ENCODE assay signal across 18 cellular contexts in the genomic region with DNA sequence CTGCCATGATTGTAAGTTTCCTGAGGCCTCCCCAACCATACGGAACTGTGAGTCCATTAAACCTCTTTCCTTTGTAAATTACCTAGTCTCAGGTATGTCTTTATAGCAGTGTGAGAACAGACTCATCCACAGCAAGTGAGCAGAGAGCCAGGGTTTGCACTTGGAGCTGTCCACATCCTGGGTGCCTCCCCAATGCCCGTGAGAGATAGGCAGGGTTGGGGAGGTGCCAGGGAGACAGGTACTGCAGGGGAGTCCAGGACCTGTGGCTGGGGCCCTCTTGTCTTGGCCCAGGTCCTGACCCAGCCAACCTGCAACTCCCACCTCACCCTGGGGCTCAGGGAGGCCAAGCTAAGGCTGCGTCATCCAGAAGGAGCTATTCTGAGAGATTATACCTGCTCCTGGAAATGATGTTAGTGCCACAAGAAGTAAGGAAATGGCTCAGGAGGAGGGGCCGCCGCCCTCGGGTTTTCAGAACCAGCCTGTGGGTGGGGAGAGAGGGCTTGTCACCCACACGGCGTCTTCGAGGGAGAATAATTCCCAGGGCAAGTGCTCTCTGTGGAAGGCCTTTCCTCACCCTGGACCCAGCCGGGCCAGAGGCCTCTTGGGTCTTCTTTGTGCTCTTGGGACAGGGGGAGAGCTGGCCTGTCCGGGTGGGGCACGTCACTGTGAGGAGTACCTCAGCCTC.
DNase-seq lines count a peak whose midpoint lies in the region; ATAC-seq, FAIRE-seq and TF ChIP-seq lines count a peak whose summit lies in the region.
"Had no signal": no experiment of that assay in that cellular context is flagged by ENCODE, and none has a peak within 500 bp of the region (broad histone marks: within the 10 kb centered on the region; RNA-seq: fewer than 3 reads in every experiment).

No MANE protein-coding gene starts in this region.

- no peak overlapping the region for H3K23ac ChIP-seq in H1 (ENCODE audit: insufficient read length)

- H3K4me2 ChIP-seq in H1 (ENCODE audit: insufficient read depth in 1 of 2, low read depth in 2 of 2, low read length in 2 of 2): no peak overlapping the region
- no peak overlapping the region for H3K4me2 ChIP-seq in osteoblast (ENCODE audit: insufficient read depth, low read length)

- CTCF ChIA-PET in H1 (lab: Charles Lee; ENCODE audit: partially characterized antibody): interaction anchor here (0.7 to 9.1 kb wide), 8 partner anchors 9 to 104 kb away, joined by 3 to 37 read pairs (median 3); no protein-coding TSS in a partner anchor
- CTCF ChIA-PET in activated CD4-positive, alpha-beta T cell treated with anti-CD3 and anti-CD28 coated beads, Interleukin-2, amount 10 ng/mL, durations not matched to agents 7 days and 5 days (lab: Charles Lee): no interaction called here

- H3K79me2 ChIP-seq in H1 (ENCODE audit: control insufficient read depth in 1 of 2, insufficient read depth in 2 of 2, low read length in 2 of 2) (no peaks in the 10 kb centered on the region), osteoblast (ENCODE audit: insufficient read depth, low read length) (no peaks in the 10 kb centered on the region)

- H2BK5ac ChIP-seq in H1 (ENCODE audit: low read depth, low read length): no peak overlapping the region

- H4K8ac ChIP-seq in H1 (ENCODE audit: extremely low read depth, insufficient read depth, low read length): no peak overlapping the region; the same call in 1 of the 2 replicates

- H2BK15ac ChIP-seq in H1 (ENCODE audit: low read length): peak overlapping the region; percentile 46; the same call in 1 of the 2 replicates

- no peaks in the 10 kb centered on the region for H3K23me2 ChIP-seq in H1 (ENCODE audit: low read depth, low read length)

- TF ChIP-seq POLR2A in H1 (IDR thresholded peaks at IDR 0.05; ENCODE audit: control extremely low read depth in 1 of 2, low read depth in 2 of 2, low read length in 2 of 2): no peak

- H3K9me3 ChIP-seq in right atrium auricular region: no peaks in the 10 kb centered on the region
- no peaks in the 10 kb centered on the region for H3K9me3 ChIP-seq in H1 (ENCODE audit: insufficient read depth in 2 of 2, low read depth in 1 of 2, low read length in 1 of 2)
- H3K9me3 ChIP-seq in kidney (ENCODE audit: control insufficient read depth in 1 of 2, low read length in 2 of 2): no peaks in the 10 kb centered on the region
- H3K9me3 ChIP-seq in osteoblast (ENCODE audit: low read depth, low read length): no peaks in the 10 kb centered on the region

- DNase-seq in Right ventricle myocardium superior (peak; percentile 35), right atrium auricular region (ENCODE audit: low spot score) (no peak), H1 (ENCODE audit: low read depth in 1 of 2, low spot score in 2 of 2) (no peak), kidney (peak; percentile 35), osteoblast (ENCODE audit: insufficient read length, low spot score, missing footprints) (peak; percentile 55), Ammon's horn (ENCODE audit: low spot score) (no peak)
- no peak for DNase-seq in activated CD4-positive, alpha-beta T cell treated with anti-CD3 and anti-CD28 coated beads, Interleukin-2, amount 10 ng/mL, durations not matched to agents 7 days and 5 days
- DNase-seq: 8988T; AML-193; CD4-positive, CD25-positive, alpha-beta regulatory T cell; DMS53; GF-D8; GM23248; H7; IMR-90 had no signal

- H3K4ac ChIP-seq in H1 (replicated peaks; ENCODE audit: insufficient read length, low read depth, low read length): no peak overlapping the region

- H3K9ac ChIP-seq in H1 (replicated peaks in 1 of 4; ENCODE audit: extremely low read depth in 1 of 4, low read depth in 3 of 4, low read length in 3 of 4): no peak overlapping the region
- no peak overlapping the region for H3K9ac ChIP-seq in kidney (ENCODE audit: low read length in 2 of 2)
- H3K9ac ChIP-seq: BLaER1 treated with 17β-estradiol and CSF1 and Interleukin-3, amounts not matched to agents 10 nM and 100 nM; GM23248 had no signal

- TF ChIP-seq EP300 in H1 (IDR thresholded peaks at IDR 0.05; ENCODE audit: borderline replicate concordance in 1 of 2, low read depth in 2 of 2, low read length in 2 of 2): no peak

- intact Hi-C loops in Right ventricle myocardium superior (cut with DNase I) (no loop called here), kidney (cut with DNase I) (no loop called here)

- H3K4me3 ChIP-seq in right atrium auricular region (no peak overlapping the region), H1 (ENCODE audit: extremely low read depth in 1 of 4, insufficient read depth in 2 of 4, low read depth in 3 of 4, low read length in 4 of 4) (no peak overlapping the region), kidney (ENCODE audit: low read length in 2 of 2) (no peak overlapping the region), osteoblast (ENCODE audit: insufficient read depth, low read length) (no peak overlapping the region)
- H3K4me3 ChIP-seq: BLaER1 treated with 17β-estradiol and CSF1 and Interleukin-3, amounts not matched to agents 10 nM and 100 nM; GM23248 had no signal

- H3K27ac ChIP-seq in right atrium auricular region (no peak overlapping the region), H1 (ENCODE audit: low read depth, low read length) (no peak overlapping the region), kidney (ENCODE audit: low read depth in 2 of 2, low read length in 2 of 2) (no peak overlapping the region), osteoblast (ENCODE audit: low read depth, low read length) (no peak overlapping the region)
- H3K27ac ChIP-seq: BLaER1 treated with 17β-estradiol and CSF1 and Interleukin-3, amounts not matched to agents 10 nM and 100 nM; GM23248; HL-60 had no signal

- H4K20me1 ChIP-seq in H1 (replicated peaks in 1 of 2; ENCODE audit: control insufficient read depth in 1 of 2, insufficient read depth in 2 of 2, low read length in 2 of 2) (no peaks in the 10 kb centered on the region), osteoblast (ENCODE audit: insufficient read depth, low read length) (no peaks in the 10 kb centered on the region)

- POLR2A ChIA-PET in H1 (lab: Charles Lee; ENCODE audit: partially characterized antibody): no interaction called here
- POLR2A ChIA-PET in activated CD4-positive, alpha-beta T cell treated with anti-CD3 and anti-CD28 coated beads, Interleukin-2, amount 10 ng/mL, durations not matched to agents 7 days and 5 days (lab: Charles Lee): no interaction called here

- no peak for TF ChIP-seq RAD21 in H1 (IDR thresholded peaks at IDR 0.05 in 1 of 2, conservative IDR thresholded peaks at IDR 0.05 in 1 of 2; ENCODE audit: low read depth in 2 of 2, low read length in 2 of 2)

- WGBS in H1 (ENCODE audit: extremely low coverage in 1 of 2, insufficient coverage in 1 of 2, insufficient read length in 1 of 2, insufficient replicate concordance in 2 of 2, low coverage in 1 of 2, low lambda C conversion rate in 2 of 2, missing lambda C conversion rate in 1 of 2), 2 experiments: 85% methylated on average over 12 of the region's 12 CpGs; no CpG with 5 or more reads in 1 of the 2 experiments

- H3K18ac ChIP-seq in H1 (ENCODE audit: extremely low read depth, low read length): no peak overlapping the region

- no peaks in the 10 kb centered on the region for H3K4me1 Mint-ChIP-seq in activated CD4-positive, alpha-beta T cell treated with anti-CD3 and anti-CD28 coated beads, Interleukin-2, amount 10 ng/mL, durations not matched to agents 7 days and 5 days

- H3K27me3 ChIP-seq in right atrium auricular region (no peaks in the 10 kb centered on the region), H1 (replicated peaks in 1 of 4; ENCODE audit: control insufficient read depth in 3 of 4, extremely low read depth in 1 of 4, insufficient read depth in 3 of 4, low read length in 3 of 4) (no peaks in the 10 kb centered on the region; a peak in 2 of 7 replicates), osteoblast (ENCODE audit: insufficient read depth, low read length) (peaks cover 15% of the 10 kb centered on the region)

- no peak overlapping the region; the same call in 1 of the 2 replicates for H2AK5ac ChIP-seq in H1 (ENCODE audit: low read depth, low read length)

- H3K4me3 Mint-ChIP-seq in activated CD4-positive, alpha-beta T cell treated with anti-CD3 and anti-CD28 coated beads, Interleukin-2, amount 10 ng/mL, durations not matched to agents 7 days and 5 days: no peak overlapping the region
- H3K4me3 Mint-ChIP-seq: CD4-positive, CD25-positive, alpha-beta regulatory T cell had no signal

- peaks cover 0 to 4% of the 10 kb centered on the region in 2 donors for H3K4me1 ChIP-seq in right atrium auricular region
- peaks cover 0 to 48% (median 38%) of the 10 kb centered on the region in 4 experiments; a peak in 6 of 7 replicates for H3K4me1 ChIP-seq in H1 (replicated peaks in 1 of 4; ENCODE audit: control insufficient read depth in 3 of 4, insufficient read depth in 4 of 4, low read length in 3 of 4)
- peaks cover 10 to 14% of the 10 kb centered on the region in 2 donors for H3K4me1 ChIP-seq in kidney (ENCODE audit: control insufficient read depth in 1 of 2, insufficient read depth in 1 of 2, low read depth in 1 of 2, low read length in 2 of 2)
- no peaks in the 10 kb centered on the region for H3K4me1 ChIP-seq in osteoblast (ENCODE audit: insufficient read depth, low read length)

- H3K9me3 Mint-ChIP-seq in activated CD4-positive, alpha-beta T cell treated with anti-CD3 and anti-CD28 coated beads, Interleukin-2, amount 10 ng/mL, durations not matched to agents 7 days and 5 days: peaks cover 2% of the 10 kb centered on the region

- peak overlapping the region; percentile 35 for H4K91ac ChIP-seq in H1 (replicated peaks; ENCODE audit: insufficient read length, low read length)

- H3K79me1 ChIP-seq in H1 (ENCODE audit: low read depth, low read length): no peaks in the 10 kb centered on the region

- H2BK20ac ChIP-seq in H1 (ENCODE audit: low read length): 0 out of 2 replicates have a peak overlapping the region, but pooled peaks have one; percentile 13

- H3K36me3 ChIP-seq in right atrium auricular region (no peaks in the 10 kb centered on the region), H1 (ENCODE audit: control insufficient read depth in 2 of 4, insufficient read depth in 4 of 4, low read length in 3 of 4) (no peaks in the 10 kb centered on the region), kidney (ENCODE audit: control insufficient read depth in 1 of 2, insufficient read depth in 2 of 2, low read length in 2 of 2) (no peaks in the 10 kb centered on the region), osteoblast (ENCODE audit: insufficient read depth, low read length) (no peaks in the 10 kb centered on the region)
- H3K36me3 ChIP-seq: BLaER1 treated with 17β-estradiol and CSF1 and Interleukin-3, amounts not matched to agents 10 nM and 100 nM had no signal

- no peak for ATAC-seq in Right ventricle myocardium superior (ENCODE audit: poor library complexity)
- no peak for ATAC-seq in GM21390 (IDR thresholded peaks at IDR 0.05; ENCODE audit: unreplicated experiment)

- H3K14ac ChIP-seq in H1 (ENCODE audit: insufficient read length): no peak overlapping the region

- FAIRE-seq in H1 (lab: Jason Lieb, UNC) (no peak), kidney (lab: Jason Lieb, UNC) (no peak)

- H2AFZ ChIP-seq in H1 (ENCODE audit: low read length): no peak overlapping the region
- no peak overlapping the region for H2AFZ ChIP-seq in osteoblast (ENCODE audit: low read length)
- H2AFZ ChIP-seq: GM23248 had no signal

- H3K56ac ChIP-seq in H1 (replicated peaks; ENCODE audit: insufficient read length, low read depth, low read length): no peak overlapping the region

- H3K27ac Mint-ChIP-seq in activated CD4-positive, alpha-beta T cell treated with anti-CD3 and anti-CD28 coated beads, Interleukin-2, amount 10 ng/mL, durations not matched to agents 7 days and 5 days: no peak overlapping the region

- peak overlapping the region; percentile 82; the same call in 1 of the 2 replicates for H2BK12ac ChIP-seq in H1 (ENCODE audit: low read depth, low read length)

- H4K5ac ChIP-seq in H1 (ENCODE audit: insufficient read length, low read depth, low read length): no peak overlapping the region

- H2BK120ac ChIP-seq in H1 (replicated peaks; ENCODE audit: low read depth, low read length): no peak overlapping the region

- peaks cover 7% of the 10 kb centered on the region for H3K27me3 Mint-ChIP-seq in activated CD4-positive, alpha-beta T cell treated with anti-CD3 and anti-CD28 coated beads, Interleukin-2, amount 10 ng/mL, durations not matched to agents 7 days and 5 days
- H3K27me3 Mint-ChIP-seq: CD4-positive, CD25-positive, alpha-beta regulatory T cell had no signal

- no peaks in the 10 kb centered on the region for H3K36me3 Mint-ChIP-seq in activated CD4-positive, alpha-beta T cell treated with anti-CD3 and anti-CD28 coated beads, Interleukin-2, amount 10 ng/mL, durations not matched to agents 7 days and 5 days (ENCODE audit: low read depth)
- H3K36me3 Mint-ChIP-seq: CD4-positive, CD25-positive, alpha-beta regulatory T cell had no signal

- TF ChIP-seq CTCF in right atrium auricular region (IDR thresholded peaks at IDR 0.05) (no peak), H1 (IDR thresholded peaks at IDR 0.05; ENCODE audit: control extremely low read depth in 1 of 3, insufficient read depth in 1 of 3, low read depth in 1 of 3, low read length in 3 of 3) (no peak), kidney (IDR thresholded peaks at IDR 0.05; ENCODE audit: borderline replicate concordance, extremely low read depth, insufficient read depth) (no peak), osteoblast (IDR thresholded peaks at IDR 0.05; ENCODE audit: extremely low read depth, low read depth, low read length) (no peak)

Comparison
In these comparisons a context has a peak if more than half of its experiments do, and no peak if none do; other contexts are left out.
1. DNase-seq: peak in Right ventricle myocardium superior (single experiment), kidney (single experiment) and osteoblast (single experiment); none in right atrium auricular region (single experiment), H1 (0 of 2), activated CD4-positive, alpha-beta T cell treated with anti-CD3 and anti-CD28 coated beads, Interleukin-2, amount 10 ng/mL, durations not matched to agents 7 days and 5 days (single experiment) and Ammon's horn (single experiment).